ENCODE assay signal across 19 cellular contexts in the genomic region with DNA sequence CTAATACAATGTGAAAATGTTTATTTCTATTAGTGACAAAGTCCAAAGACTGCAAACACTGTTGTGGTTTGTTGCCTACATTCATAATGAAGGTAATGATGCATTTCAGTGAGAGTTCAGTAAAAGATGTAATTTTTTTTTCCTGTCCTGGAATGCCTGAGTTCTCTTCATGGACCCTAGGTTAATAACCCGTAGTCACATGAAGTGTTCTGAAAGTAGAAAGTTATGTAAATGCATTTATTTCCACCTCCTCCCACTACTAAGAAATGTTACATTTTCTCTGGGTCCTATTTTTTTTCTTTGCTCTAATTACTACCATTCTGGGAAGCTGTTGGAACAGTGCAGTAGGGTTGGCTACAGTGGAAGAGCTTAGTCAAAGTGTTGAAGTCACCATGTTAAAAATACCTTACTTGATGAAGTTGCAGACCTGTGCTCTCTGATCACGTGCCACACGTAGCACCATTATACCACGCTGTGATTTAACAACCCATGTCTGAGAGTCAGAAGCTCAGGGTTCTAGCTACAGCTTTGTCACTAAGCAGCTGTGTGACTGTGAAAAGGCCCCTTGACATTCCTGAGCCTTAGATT.
DNase-seq lines count a peak whose midpoint lies in the region; ATAC-seq, FAIRE-seq and TF ChIP-seq lines count a peak whose summit lies in the region.
"Had no signal": no experiment of that assay in that cellular context is flagged by ENCODE, and none has a peak within 500 bp of the region (broad histone marks: within the 10 kb centered on the region; RNA-seq: fewer than 3 reads in every experiment).

No MANE protein-coding gene starts in this region.

- FAIRE-seq in urothelium cell line (lab: Jason Lieb, UNC), result no peak
- FAIRE-seq: A549 had no signal

- H3K27me3 ChIP-seq in heart right ventricle, result no peaks in the 10 kb centered on the region
- no peaks in the 10 kb centered on the region for H3K27me3 ChIP-seq in parathyroid adenoma (ENCODE audit: control insufficient read depth, insufficient read depth, low read length)
- no peaks in the 10 kb centered on the region for H3K27me3 ChIP-seq in aorta (ENCODE audit: control insufficient read depth in 1 of 2, insufficient read depth in 2 of 2, low read length in 1 of 2)
- H3K27me3 ChIP-seq: BLaER1 treated with 17β-estradiol and CSF1 and Interleukin-3, amounts not matched to agents 10 nM and 100 nM; ovary had no signal

- TF ChIP-seq CTCF in heart right ventricle (IDR thresholded peaks at IDR 0.05) (no peak), parathyroid adenoma (IDR thresholded peaks at IDR 0.05) (no peak)

- 58 to 67% methylated on average over 4 of the region's 4 CpGs for WGBS in heart right ventricle, 2 donors
- 6 to 16% methylated on average over 4 of the region's 4 CpGs for WGBS in aorta, 2 donors

- peaks cover 0 to 47% (median 11%) of the 10 kb centered on the region in 9 donors for H3K4me1 ChIP-seq in heart right ventricle
- H3K4me1 ChIP-seq in parathyroid adenoma, result peaks cover 13% of the 10 kb centered on the region
- H3K4me1 ChIP-seq in aorta (ENCODE audit: control insufficient read depth in 1 of 2, insufficient read depth in 2 of 2, low read length in 2 of 2), result peaks cover 3 to 6% of the 10 kb centered on the region in 2 donors

- H3K36me3 ChIP-seq in heart right ventricle (no peaks in the 10 kb centered on the region), parathyroid adenoma (ENCODE audit: control insufficient read depth, insufficient read depth, low read length) (no peaks in the 10 kb centered on the region), aorta (ENCODE audit: control insufficient read depth in 1 of 2, insufficient read depth in 2 of 2, low read length in 1 of 2) (no peaks in the 10 kb centered on the region)
- H3K36me3 ChIP-seq: BLaER1 treated with 17β-estradiol and CSF1 and Interleukin-3, amounts not matched to agents 10 nM and 100 nM; ovary had no signal

- no peaks in the 10 kb centered on the region for H3K79me2 ChIP-seq in parathyroid adenoma

- peak; percentile 1 for DNase-seq in NCI-H748 (lab: John Stamatoyannopoulos, UW; ENCODE audit: unreplicated experiment)
- no peak for DNase-seq in NCI-H748 treated with DMSO at 0.1 percent for 48 hours (lab: John Stamatoyannopoulos, UW)
- DNase-seq in heart right ventricle, result peak in 1 of 2 donors; percentile 15
- DNase-seq in aorta, result no peak
- no peak for DNase-seq in urothelium cell line (ENCODE audit: low spot score)
- no peak for DNase-seq in activated CD8-positive, alpha-beta memory T cell treated with anti-CD3 and anti-CD28 coated beads, Interleukin-2, amount 50 U/mL, for 48 hours
- no peak for DNase-seq in central memory CD4-positive, alpha-beta T cell
- DNase-seq: activated CD4-positive, alpha-beta T cell treated with anti-CD3 and anti-CD28 coated beads, Interleukin-2, amount 50 U/mL, for 4 hours; activated T-cell treated with anti-CD3 and anti-CD28 coated beads, Interleukin-2, amount 50 U/mL, for 1 hour; effector CD4-positive, alpha-beta T cell; hypothalamus; ovary; stimulated activated CD4-positive, alpha-beta T cell treated with anti-CD3 and anti-CD28 coated beads, Interleukin-12 subunit alpha, Interleukin-12 subunit beta, amount 100 ng/mL, for 4 hours had no signal

- H2AFZ ChIP-seq in parathyroid adenoma, result peak overlapping the region; percentile 73

- H3K27ac ChIP-seq in heart right ventricle, result peak overlapping the region; percentile 53 to 90 (median 80)
- H3K27ac ChIP-seq in parathyroid adenoma, result peak overlapping the region; percentile 74
- peak overlapping the region; percentile 84 to 95 for H3K27ac ChIP-seq in aorta (ENCODE audit: low read depth in 1 of 2, low read length in 2 of 2)
- H3K27ac ChIP-seq: A549; BLaER1 treated with 17β-estradiol and CSF1 and Interleukin-3, amounts not matched to agents 10 nM and 100 nM had no signal

- H3K4me2 ChIP-seq in parathyroid adenoma (ENCODE audit: low read length), result no peak overlapping the region
- H3K4me2 ChIP-seq: A549; BLaER1 treated with 17β-estradiol and CSF1 and Interleukin-3, amounts not matched to agents 10 nM and 100 nM had no signal

- ATAC-seq in heart right ventricle (peak; percentile 70 to 94 (median 88)), aorta (ENCODE audit: low FRiP score) (peak; percentile 65)
- ATAC-seq: A549; HCT116; stimulated activated effector memory CD8-positive, alpha-beta T cell treated with anti-CD3 and anti-CD28 coated beads, Interleukin-12 subunit alpha, Interleukin-12 subunit beta, amount 100 ng/mL, for 72 hours had no signal

- H3K4me3 ChIP-seq in heart right ventricle (no peak overlapping the region), parathyroid adenoma (ENCODE audit: low read depth, low read length) (no peak overlapping the region), aorta (ENCODE audit: low read length in 2 of 2) (no peak overlapping the region)
- H3K4me3 ChIP-seq: A549; BLaER1 treated with 17β-estradiol and CSF1 and Interleukin-3, amounts not matched to agents 10 nM and 100 nM; mucosa of descending colon; ovary had no signal

- no peak overlapping the region for H3K9ac ChIP-seq in parathyroid adenoma
- H3K9ac ChIP-seq: BLaER1 treated with 17β-estradiol and CSF1 and Interleukin-3, amounts not matched to agents 10 nM and 100 nM had no signal

- intact Hi-C loops in heart right ventricle (cut with DNase I), result loop anchor here in 1 of 10 donors (2.0 kb wide), 1 partner anchor 21 kb away; no protein-coding TSS in a partner anchor
- intact Hi-C loops in aorta (cut with DNase I), result no loop called here

- H3K9me3 ChIP-seq in heart right ventricle (no peaks in the 10 kb centered on the region), parathyroid adenoma (ENCODE audit: control insufficient read depth, low read length) (no peaks in the 10 kb centered on the region), aorta (ENCODE audit: control insufficient read depth, low read length) (no peaks in the 10 kb centered on the region)
- H3K9me3 ChIP-seq: A549; BLaER1 treated with 17β-estradiol and CSF1 and Interleukin-3, amounts not matched to agents 10 nM and 100 nM; mucosa of descending colon; ovary had no signal
